8 cellular contexts compared by ENCODE assay signal in genomic region chr6:143745160-143746133, GRCh38.
DNase-seq lines count a peak whose midpoint lies in the region; ATAC-seq and TF ChIP-seq lines count a peak whose summit lies in the region.

No MANE protein-coding gene starts in this region.

- no peaks in the 10 kb centered on the region for H3K9me3 ChIP-seq in body of pancreas
- no peaks in the 10 kb centered on the region for H3K9me3 ChIP-seq in thyroid gland

- H3K27me3 ChIP-seq in body of pancreas (no peaks in the 10 kb centered on the region), thyroid gland (no peaks in the 10 kb centered on the region), H7 (ENCODE audit: control insufficient read depth, insufficient read depth, low read length) (no peaks in the 10 kb centered on the region)

- ATAC-seq in body of pancreas, result peak; percentile 79
- no peak for ATAC-seq in HG02763 (IDR thresholded peaks at IDR 0.05; ENCODE audit: unreplicated experiment)

- 15% methylated on average over 19 to 22 of the region's 22 CpGs for WGBS in body of pancreas, 2 donors
- 23 to 34% methylated on average over 22 of the region's 22 CpGs for WGBS in thyroid gland, 2 donors

- H3K36me3 ChIP-seq in body of pancreas (replicated peaks in 1 of 2; ENCODE audit: insufficient read depth in 1 of 2, low read depth in 2 of 2) (no peaks in the 10 kb centered on the region), thyroid gland (no peaks in the 10 kb centered on the region), H7 (replicated peaks; ENCODE audit: control insufficient read depth, insufficient read depth, low read length) (no peaks in the 10 kb centered on the region)

- H3K27ac ChIP-seq in body of pancreas (peak overlapping the region; percentile 66 to 84 (median 78)), thyroid gland (peak overlapping the region; percentile 89 to 97 (median 93))

- TF ChIP-seq POLR2A in body of pancreas (IDR thresholded peaks at IDR 0.05), result peak in 2 of 3 donors; percentile 26 to 43
- TF ChIP-seq POLR2A in thyroid gland (IDR thresholded peaks at IDR 0.05), result peak in 1 of 2 donors; percentile 56

- peaks cover 52% of the 10 kb centered on the region for H3K4me1 ChIP-seq in body of pancreas
- H3K4me1 ChIP-seq in thyroid gland, result peaks cover 69 to 80% of the 10 kb centered on the region in 2 donors

- TF ChIP-seq CTCF in body of pancreas (IDR thresholded peaks at IDR 0.05) (no peak), thyroid gland (IDR thresholded peaks at IDR 0.05) (no peak)

- intact Hi-C loops in body of pancreas (cut with DNase I), result no loop called here
- intact Hi-C loops in thyroid gland (cut with DNase I), result no loop called here

- H3K4me3 ChIP-seq in body of pancreas (no peak overlapping the region), thyroid gland (replicated peaks in 1 of 3) (no peak overlapping the region), H7 (ENCODE audit: insufficient read depth, low read depth, low read length) (no peak overlapping the region)

- DNase-seq in M059J (ENCODE audit: low read depth) (peak; percentile 60), body of pancreas (peak; percentile 39 to 69 (median 51)), kidney tubule cell (ENCODE audit: low spot score) (peak; percentile 72), thyroid gland (peak; percentile 89 to 90), NK-92 (lab: John Stamatoyannopoulos, UW; ENCODE audit: unreplicated experiment) (no peak), H7 (no peak)
- no peak for DNase-seq in activated CD8-positive, alpha-beta memory T cell treated with anti-CD3 and anti-CD28 coated beads, Interleukin-2, amount 50 U/mL, for 48 hours

Comparison
In these comparisons a context has a peak if more than half of its experiments do, and no peak if none do; other contexts are left out.
1. DNase-seq: peak in M059J (single experiment), body of pancreas (4 of 4), kidney tubule cell (single experiment) and thyroid gland (2 of 2); none in activated CD8-positive, alpha-beta memory T cell treated with anti-CD3 and anti-CD28 coated beads, Interleukin-2, amount 50 U/mL, for 48 hours (single experiment), NK-92 (single experiment) and H7 (single experiment).